11 cellular contexts compared by ENCODE assay signal in the genomic region with DNA sequence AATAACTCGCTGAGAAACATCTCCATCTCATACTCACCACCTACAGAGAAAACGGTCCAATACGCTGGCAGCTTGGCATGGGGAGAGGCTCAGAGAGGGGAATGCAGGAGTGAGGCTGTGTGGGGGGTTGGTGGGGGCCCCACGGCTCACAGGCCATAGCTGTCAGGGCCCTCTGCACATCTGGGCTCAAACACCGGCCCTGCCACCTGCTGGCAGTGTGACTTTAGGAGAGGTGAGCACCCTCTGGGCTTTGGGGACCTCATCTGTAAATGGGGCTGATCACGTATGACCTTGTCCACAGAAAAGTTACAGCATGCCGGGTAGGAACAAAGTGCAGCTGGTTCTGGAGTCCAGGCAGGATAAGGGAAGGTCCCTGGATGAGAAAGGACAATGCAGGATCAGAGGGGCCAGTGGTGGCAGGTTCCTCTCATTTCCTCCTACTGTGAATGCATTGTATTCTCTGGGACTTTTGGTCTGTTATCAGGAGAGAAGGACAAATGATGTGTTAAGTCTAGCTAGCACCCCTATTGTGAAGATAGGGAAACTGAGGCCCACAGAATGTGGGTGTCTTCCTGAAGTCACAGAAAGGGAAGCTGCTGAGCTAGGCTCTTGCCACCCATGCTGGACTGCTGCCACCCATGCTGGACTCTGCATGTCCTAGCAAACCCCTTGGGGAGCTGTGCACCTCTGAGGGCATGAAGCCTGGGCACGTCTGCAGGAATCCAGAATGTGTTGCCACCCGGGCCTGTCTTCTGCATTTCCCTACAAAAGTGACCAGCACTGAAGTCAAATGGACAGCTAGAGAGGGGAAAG.
DNase-seq lines count a peak whose midpoint lies in the region; ATAC-seq and TF ChIP-seq lines count a peak whose summit lies in the region.
"Had no signal": no experiment of that assay in that cellular context is flagged by ENCODE, and none has a peak within 500 bp of the region (broad histone marks: within the 10 kb centered on the region; RNA-seq: fewer than 3 reads in every experiment).

No MANE protein-coding gene starts in this region.

- DNase-seq in GM06990 (ENCODE audit: extremely low read depth, insufficient read length) (no peak), UCSD-AML1 (lab: John Stamatoyannopoulos, UW; ENCODE audit: unreplicated experiment) (peak; percentile 35), mesenchymal stem cell (no peak), omental fat pad (ENCODE audit: low spot score) (no peak)
- DNase-seq: midbrain, NCI-H1694, small intestine had no signal

- peaks cover 16% of the 10 kb centered on the region for H3K4me1 ChIP-seq in mesenchymal stem cell (ENCODE audit: control insufficient read depth, insufficient read depth, low read depth, low read length)

- no peak overlapping the region for H3K14ac ChIP-seq in mesenchymal stem cell (ENCODE audit: low read length in 2 of 2)

- H3K23ac ChIP-seq in mesenchymal stem cell (ENCODE audit: low read length in 2 of 2), result no peak overlapping the region

- no peak overlapping the region for H2AFZ ChIP-seq in mesenchymal stem cell (ENCODE audit: low read depth, low read length)

- H4K91ac ChIP-seq in mesenchymal stem cell (ENCODE audit: low read length), result no peak overlapping the region

- H3K79me1 ChIP-seq in mesenchymal stem cell (replicated peaks; ENCODE audit: low read length, poor library complexity, severe bottlenecking), result no peaks in the 10 kb centered on the region

- no peak overlapping the region for H2BK12ac ChIP-seq in mesenchymal stem cell (ENCODE audit: low read length in 2 of 2)

- H2BK15ac ChIP-seq in mesenchymal stem cell (ENCODE audit: low read depth, poor library complexity, severe bottlenecking), result peak overlapping the region; percentile 9

- H2AK5ac ChIP-seq in mesenchymal stem cell (ENCODE audit: low read length, severe bottlenecking), result no peak overlapping the region

- peak; percentile 27 for TF ChIP-seq CTCF in GM06990 (IDR thresholded peaks at IDR 0.05; ENCODE audit: insufficient read depth, low read length, poor library complexity, severe bottlenecking)
- TF ChIP-seq CTCF in omental fat pad (IDR thresholded peaks at IDR 0.05), result no peak

- no peak overlapping the region for H2BK5ac ChIP-seq in mesenchymal stem cell (ENCODE audit: low read depth, low read length, poor library complexity, severe bottlenecking)

- H3K4me3 ChIP-seq in GM06990 (replicated peaks; ENCODE audit: low read depth, low read length), result no peak overlapping the region
- H3K4me3 ChIP-seq in mesenchymal stem cell (ENCODE audit: insufficient read depth in 1 of 2, low read depth in 1 of 2, low read length in 2 of 2), result no peak overlapping the region
- H3K4me3 ChIP-seq: dorsolateral prefrontal cortex had no signal

- H3K36me3 ChIP-seq in GM06990 (ENCODE audit: control insufficient read depth, insufficient read depth, low read length) (no peaks in the 10 kb centered on the region), mesenchymal stem cell (ENCODE audit: control insufficient read depth in 1 of 2, insufficient read depth in 2 of 2, low read depth in 1 of 2, low read length in 2 of 2) (no peaks in the 10 kb centered on the region)

- H3K27ac ChIP-seq in mesenchymal stem cell (ENCODE audit: low read length, poor library complexity, severe bottlenecking), result no peak overlapping the region

- H3K9me3 ChIP-seq in mesenchymal stem cell (ENCODE audit: control insufficient read depth, low read length), result no peaks in the 10 kb centered on the region

- no peak overlapping the region for H3K4ac ChIP-seq in mesenchymal stem cell (ENCODE audit: low read depth in 1 of 2, low read length in 2 of 2)

- ATAC-seq in GM19023 (IDR thresholded peaks at IDR 0.05; ENCODE audit: unreplicated experiment), result peak; percentile 76
- no peak for ATAC-seq in GM18868 (IDR thresholded peaks at IDR 0.05; ENCODE audit: unreplicated experiment)
- ATAC-seq in omental fat pad (ENCODE audit: low FRiP score), result no peak
- no peak for ATAC-seq in HG03039 (IDR thresholded peaks at IDR 0.05; ENCODE audit: unreplicated experiment)

- H3K27me3 ChIP-seq in GM06990 (replicated peaks; ENCODE audit: control insufficient read depth, insufficient read depth, low read length) (no peaks in the 10 kb centered on the region; the same call in 1 of the 2 replicates), mesenchymal stem cell (ENCODE audit: control insufficient read depth in 1 of 2, insufficient read depth in 1 of 2, low read length in 2 of 2) (peaks cover 0 to 3% of the 10 kb centered on the region in 2 experiments)
- H3K27me3 ChIP-seq: dorsolateral prefrontal cortex had no signal

- H2BK120ac ChIP-seq in mesenchymal stem cell (ENCODE audit: low read depth, low read length), result no peak overlapping the region

- no peak overlapping the region for H3K18ac ChIP-seq in mesenchymal stem cell (ENCODE audit: low read depth in 1 of 2, low read length in 2 of 2)

- 82% methylated on average over 8 of the region's 9 CpGs for WGBS in mesenchymal stem cell

- H4K8ac ChIP-seq in mesenchymal stem cell (ENCODE audit: low read length), result no peak overlapping the region

- H3K4me2 ChIP-seq in mesenchymal stem cell (ENCODE audit: low read length, poor library complexity, severe bottlenecking), result no peak overlapping the region

- H3K9ac ChIP-seq in mesenchymal stem cell (ENCODE audit: low read length), result no peak overlapping the region
